ENCODE assay signal across 1 cellular context in genomic region chr16:30874244-30874820, GRCh38.
TF ChIP-seq lines count a peak whose summit lies in the region.

No MANE protein-coding gene starts in this region.

TF ChIP-seq in H1, 55 proteins besides CTCF, POLR2A, EP300 and RAD21:
- no peak for TF ChIP-seq JUN (IDR thresholded peaks at IDR 0.05; ENCODE audit: low read depth, low read length)
- TF ChIP-seq SIRT6 (IDR thresholded peaks at IDR 0.05; ENCODE audit: low read length) = no peak
- no peak for TF ChIP-seq SP4 (IDR thresholded peaks at IDR 0.05; ENCODE audit: low read length)
- TF ChIP-seq EGR1 (IDR thresholded peaks at IDR 0.05; ENCODE audit: borderline replicate concordance, low read depth, low read length) = no peak
- no peak for TF ChIP-seq FOSL1 (IDR thresholded peaks at IDR 0.05; ENCODE audit: insufficient read depth, low read depth, low read length)
